29 cellular contexts compared by ENCODE assay signal in genomic region chr1:204556458-204557052, GRCh38. TPM values are rescaled to one million over a fixed set of nuclear protein-coding genes. Genes with fewer than 3 reads are reported as not detected.
DNase-seq lines count a peak whose midpoint lies in the region; ATAC-seq, FAIRE-seq and TF ChIP-seq lines count a peak whose summit lies in the region.
"Had no signal": no experiment of that assay in that cellular context is flagged by ENCODE, and none has a peak within 500 bp of the region (broad histone marks: within the 10 kb centered on the region; RNA-seq: fewer than 3 reads in every experiment).

No MANE protein-coding gene starts in this region.

- no peak overlapping the region for H2AFZ ChIP-seq in IMR-90 (replicated peaks; ENCODE audit: low read length, poor library complexity)

- H3K4ac ChIP-seq in IMR-90 (ENCODE audit: low read depth, low read length), result no peak overlapping the region

- H3K4me3 Mint-ChIP-seq in activated naive CD4-positive, alpha-beta T cell treated with anti-CD3 and anti-CD28 coated beads, Interleukin-2, amount 10 ng/mL, durations not matched to agents 7 days and 5 days, result no peak overlapping the region
- H3K4me3 Mint-ChIP-seq in nephron progenitor cell, result no peak overlapping the region
- H3K4me3 Mint-ChIP-seq: stimulated activated effector memory CD8-positive, alpha-beta T cell treated with anti-CD3 and anti-CD28 coated beads, Interleukin-12 subunit alpha, Interleukin-12 subunit beta, amount 100 ng/mL, for 72 hours had no signal

- H4K5ac ChIP-seq in IMR-90 (ENCODE audit: low read depth, low read length), result no peak overlapping the region

- H4K91ac ChIP-seq in IMR-90 (ENCODE audit: insufficient read depth, low read depth, low read length), result no peak overlapping the region

- dilution Hi-C loops in IMR-90 (cut with HindIII; ENCODE audit: low sequenced_read_pairs, unreplicated experiment), result no loop called here

- no peak overlapping the region for H2BK20ac ChIP-seq in IMR-90 (ENCODE audit: low read depth, low read length)

- H3K4me2 ChIP-seq in IMR-90 (ENCODE audit: low read depth, low read length), result no peak overlapping the region

- peak; percentile 34 for DNase-seq in activated naive CD4-positive, alpha-beta T cell treated with anti-CD3 and anti-CD28 coated beads, Interleukin-2, amount 10 ng/mL, durations not matched to agents 7 days and 5 days
- no peak for DNase-seq in activated naive CD4-positive, alpha-beta T cell (lab: John Stamatoyannopoulos, UW)
- DNase-seq in IMR-90, result peak; percentile 29
- no peak for DNase-seq in activated naive CD4-positive, alpha-beta T cell treated with anti-CD3 and anti-CD28 coated beads, Interleukin-2, amount 50 U/mL, for 72 hours (ENCODE audit: low spot score in 2 of 2)
- no peak for DNase-seq in nephron progenitor cell
- DNase-seq in testis, result no peak
- DNase-seq in H54 (ENCODE audit: insufficient read length, low spot score), result no peak
- DNase-seq: activated CD4-positive, alpha-beta T cell treated with anti-CD3 and anti-CD28 coated beads, Interleukin-2, amount 50 U/mL, for 4 hours; C1 segment of cervical spinal cord; effector memory CD4-positive, alpha-beta T cell; EL; erythroblast; Kasumi-1; NCI-H146; NCI-H2107; NCI-H446; NCI-H774; sigmoid colon; stimulated activated CD4-positive, alpha-beta T cell treated with anti-CD3 and anti-CD28 coated beads, Interleukin-4, amount 100 ng/mL, for 24 hours; substantia nigra had no signal

- H3K27me3 ChIP-seq in IMR-90 (ENCODE audit: control insufficient read depth, insufficient read depth, low read length), result no peaks in the 10 kb centered on the region
- no peaks in the 10 kb centered on the region for H3K27me3 ChIP-seq in testis
- H3K27me3 ChIP-seq: neutrophil, sigmoid colon had no signal

- H4K8ac ChIP-seq in IMR-90 (ENCODE audit: low read depth in 2 of 2, low read length in 2 of 2), result no peak overlapping the region

- peaks cover 48% of the 10 kb centered on the region for H3K36me3 Mint-ChIP-seq in activated naive CD4-positive, alpha-beta T cell treated with anti-CD3 and anti-CD28 coated beads, Interleukin-2, amount 10 ng/mL, durations not matched to agents 7 days and 5 days
- H3K36me3 Mint-ChIP-seq in activated naive CD4-positive, alpha-beta T cell treated with anti-CD3 and anti-CD28 coated beads, Interleukin-2, amount 50 U/mL, for 72 hours, result peaks cover 0 to 14% of the 10 kb centered on the region in 2 donors
- H3K36me3 Mint-ChIP-seq in nephron progenitor cell (ENCODE audit: low read depth), result peaks cover 39% of the 10 kb centered on the region

- H3K56ac ChIP-seq in IMR-90 (ENCODE audit: extremely low read depth, insufficient read depth, low read length), result no peak overlapping the region

- H3K18ac ChIP-seq in IMR-90 (ENCODE audit: low read depth, low read length), result no peak overlapping the region

- H3K36me3 ChIP-seq in IMR-90 (ENCODE audit: control insufficient read depth, insufficient read depth, low read length) (peaks cover 3% of the 10 kb centered on the region; the same call in 1 of the 2 replicates), testis (ENCODE audit: low read depth, missing control alignments) (no peaks in the 10 kb centered on the region)
- H3K36me3 ChIP-seq: prostate gland had no signal

- H2AK9ac ChIP-seq in IMR-90 (replicated peaks; ENCODE audit: low read depth, low read length, poor library complexity), result no peak overlapping the region

- H3K79me1 ChIP-seq in IMR-90 (ENCODE audit: low read depth in 1 of 2, low read length in 2 of 2), result peaks cover 3 to 8% of the 10 kb centered on the region in 2 experiments; a peak in 2 of 4 replicates

- H3K4me1 ChIP-seq in IMR-90 (ENCODE audit: control insufficient read depth, insufficient read depth, low read length), result peaks cover 11% of the 10 kb centered on the region
- H3K4me1 ChIP-seq in testis, result peaks cover 5% of the 10 kb centered on the region
- H3K4me1 ChIP-seq: prostate gland had no signal

- no peak overlapping the region for H3K4me3 ChIP-seq in IMR-90 (ENCODE audit: insufficient read depth, low read depth, low read length)
- no peak overlapping the region for H3K4me3 ChIP-seq in testis
- H3K4me3 ChIP-seq: coronary artery, GM12878, lung, prostate gland, sigmoid colon had no signal

- H3K27ac ChIP-seq in IMR-90 (ENCODE audit: insufficient read depth, low read length) (no peak overlapping the region), testis (no peak overlapping the region)
- H3K27ac ChIP-seq: coronary artery, neutrophil, prostate gland, sigmoid colon had no signal

- no peak overlapping the region; the same call in 2 of the 3 replicates for H2BK15ac ChIP-seq in IMR-90 (ENCODE audit: low read depth, low read length)

- POLR2A ChIA-PET in IMR-90 (lab: Charles Lee; ENCODE audit: unreplicated experiment), result no interaction called here

- peak overlapping the region; percentile 92 for H3K27ac Mint-ChIP-seq in activated naive CD4-positive, alpha-beta T cell treated with anti-CD3 and anti-CD28 coated beads, Interleukin-2, amount 10 ng/mL, durations not matched to agents 7 days and 5 days
- H3K27ac Mint-ChIP-seq in activated naive CD4-positive, alpha-beta T cell treated with anti-CD3 and anti-CD28 coated beads, Interleukin-2, amount 50 U/mL, for 72 hours, result peak overlapping the region; percentile 38 to 75
- peak overlapping the region; percentile 50 for H3K27ac Mint-ChIP-seq in nephron progenitor cell
- H3K27ac Mint-ChIP-seq: stimulated activated effector memory CD8-positive, alpha-beta T cell treated with anti-CD3 and anti-CD28 coated beads, Interleukin-12 subunit alpha, Interleukin-12 subunit beta, amount 100 ng/mL, for 72 hours had no signal

- TF ChIP-seq POLR2A in IMR-90 (IDR thresholded peaks at IDR 0.05; ENCODE audit: low read depth, low read length) (no peak), testis (IDR thresholded peaks at IDR 0.05) (no peak), H54 (IDR thresholded peaks at IDR 0.05; ENCODE audit: low read depth, low read length) (no peak)

- no peak overlapping the region for H3K14ac ChIP-seq in IMR-90 (replicated peaks; ENCODE audit: low read depth, low read length)

- no TSS peak for BruUV-seq in IMR-90 (replicated peaks; lab: Mats Ljungman, UMichigan)

- no peaks in the 10 kb centered on the region for H3K27me3 Mint-ChIP-seq in activated naive CD4-positive, alpha-beta T cell treated with anti-CD3 and anti-CD28 coated beads, Interleukin-2, amount 10 ng/mL, durations not matched to agents 7 days and 5 days
- H3K27me3 Mint-ChIP-seq in nephron progenitor cell (ENCODE audit: low read depth, poor library complexity), result peaks cover 4% of the 10 kb centered on the region

- TF ChIP-seq RAD21 in IMR-90 (IDR thresholded peaks at IDR 0.05; ENCODE audit: low read length), result no peak

- peaks cover 41% of the 10 kb centered on the region for H3K4me1 Mint-ChIP-seq in activated naive CD4-positive, alpha-beta T cell treated with anti-CD3 and anti-CD28 coated beads, Interleukin-2, amount 10 ng/mL, durations not matched to agents 7 days and 5 days
- H3K4me1 Mint-ChIP-seq in nephron progenitor cell, result peaks cover 6% of the 10 kb centered on the region

- H3K9me3 ChIP-seq in IMR-90 (ENCODE audit: control insufficient read depth, insufficient read depth, low read length), result no peaks in the 10 kb centered on the region
- no peaks in the 10 kb centered on the region for H3K9me3 ChIP-seq in testis
- H3K9me3 ChIP-seq: neutrophil, prostate gland, sigmoid colon had no signal

- H4K20me1 ChIP-seq in IMR-90 (ENCODE audit: insufficient read depth, low read length), result no peaks in the 10 kb centered on the region

- no peak overlapping the region for H2BK5ac ChIP-seq in IMR-90 (ENCODE audit: low read depth, low read length, poor library complexity, severe bottlenecking)

- H3K9me3 Mint-ChIP-seq in activated naive CD4-positive, alpha-beta T cell treated with anti-CD3 and anti-CD28 coated beads, Interleukin-2, amount 10 ng/mL, durations not matched to agents 7 days and 5 days, result no peaks in the 10 kb centered on the region
- no peaks in the 10 kb centered on the region for H3K9me3 Mint-ChIP-seq in activated naive CD4-positive, alpha-beta T cell treated with anti-CD3 and anti-CD28 coated beads, Interleukin-2, amount 50 U/mL, for 72 hours
- H3K9me3 Mint-ChIP-seq in nephron progenitor cell, result no peaks in the 10 kb centered on the region
- H3K9me3 Mint-ChIP-seq: stimulated activated effector memory CD8-positive, alpha-beta T cell treated with anti-CD3 and anti-CD28 coated beads, Interleukin-12 subunit alpha, Interleukin-12 subunit beta, amount 100 ng/mL, for 72 hours had no signal

- ATAC-seq in IMR-90 (ENCODE audit: low read depth), result no peak
- peak in 1 of 2 donors; percentile 22 for ATAC-seq in activated naive CD4-positive, alpha-beta T cell treated with anti-CD3 and anti-CD28 coated beads, Interleukin-2, amount 50 U/mL, for 72 hours
- ATAC-seq in HG02973 (IDR thresholded peaks at IDR 0.05; ENCODE audit: unreplicated experiment), result no peak
- ATAC-seq: GM12878; HCT116; stimulated activated effector memory CD8-positive, alpha-beta T cell treated with anti-CD3 and anti-CD28 coated beads, Interleukin-12 subunit alpha, Interleukin-12 subunit beta, amount 100 ng/mL, for 72 hours had no signal

- TF ChIP-seq CTCF in IMR-90 (conservative IDR thresholded peaks at IDR 0.05; ENCODE audit: low read depth, low read length) (no peak), nephron progenitor cell (IDR thresholded peaks at IDR 0.05) (no peak), testis (IDR thresholded peaks at IDR 0.05) (no peak)

- WGBS in IMR-90 (ENCODE audit: extremely low coverage in 2 of 2, insufficient read length in 1 of 2), 2 experiments, result no CpG with 5 or more reads among the region's 7 CpGs
- WGBS in testis, 2 donors, result 69 to 73% methylated on average over 7 of the region's 7 CpGs

- H3K23ac ChIP-seq in IMR-90 (ENCODE audit: low read depth, low read length), result no peak overlapping the region

- FAIRE-seq in H54 (lab: Jason Lieb, UNC), result no peak
- FAIRE-seq: astrocyte, GM12878 had no signal

- peaks cover 9% of the 10 kb centered on the region; the same call in 1 of the 2 replicates for H3K9me1 ChIP-seq in IMR-90 (ENCODE audit: insufficient read depth, low read length)

- intact Hi-C loops in IMR-90 (cut with micrococcal nuclease) (no loop called here), testis (cut with DNase I; ENCODE audit: low total_unique reads) (no loop called here)

- in situ Hi-C loops in IMR-90 (cut with MboI; ENCODE audit: low sequenced_read_pairs), result no loop called here

- CTCF ChIA-PET in activated naive CD4-positive, alpha-beta T cell treated with anti-CD3 and anti-CD28 coated beads, Interleukin-2, amount 10 ng/mL, durations not matched to agents 7 days and 5 days (lab: Charles Lee), result interaction anchor here (0.9 to 3.0 kb wide), 4 partner anchors 9 to 207 kb away, joined by 3 to 17 read pairs (median 4); no protein-coding TSS in a partner anchor
- CTCF ChIA-PET in IMR-90 (lab: Yijun Ruan, JAX), result interaction anchor here (0.6 kb wide), 1 partner anchor 21 kb away, joined by 3 read pairs; no protein-coding TSS in a partner anchor

- no peak overlapping the region for H3K9ac ChIP-seq in IMR-90 (ENCODE audit: low read depth, low read length)

- H2BK120ac ChIP-seq in IMR-90 (ENCODE audit: low read depth, low read length), result no peak overlapping the region

- no peak overlapping the region for H2AK5ac ChIP-seq in IMR-90 (ENCODE audit: low read depth, low read length)

RNA-seq across cellular contexts. Expression of gene MDM4, which starts 40.3 kb away (rescaled TPM):
- total RNA-seq in IMR-90 (2012; rRNA removed) (19.2 and 20.1 TPM in 2 replicates), testis (100 to 1,000 TPM in 1 of 2 donors, 10 to 100 TPM in 1; 96.2 to 110 TPM)
- polyA plus RNA-seq in IMR-90 (2012; rRNA removed) (3.7 and 7.4 TPM in 2 replicates), testis (ENCODE audit: insufficient read depth, low read depth, low replicate concordance) (43.3 TPM)
- polyA plus RNA-seq in IMR-90 (2012; cell fraction: cytosol; rRNA removed), result 0.76 and 1.6 TPM in 2 replicates
- 9.4 and 42.7 TPM in 2 replicates for polyA plus RNA-seq in IMR-90 (2012; cell fraction: nucleus; rRNA removed; ENCODE audit: low replicate concordance)
- 10 to 100 TPM; 87.2 to 97.9 TPM for total RNA-seq in activated naive CD4-positive, alpha-beta T cell treated with anti-CD3 and anti-CD28 coated beads, Interleukin-2, amount 50 U/mL, for 72 hours

Comparison
In these comparisons a context has a peak if more than half of its experiments do, and no peak if none do; other contexts are left out.
1. DNase-seq: peak in activated naive CD4-positive, alpha-beta T cell treated with anti-CD3 and anti-CD28 coated beads, Interleukin-2, amount 10 ng/mL, durations not matched to agents 7 days and 5 days (single experiment) and IMR-90 (single experiment); none in activated naive CD4-positive, alpha-beta T cell (0 of 4), activated naive CD4-positive, alpha-beta T cell treated with anti-CD3 and anti-CD28 coated beads, Interleukin-2, amount 50 U/mL, for 72 hours (0 of 2), nephron progenitor cell (single experiment), testis (single experiment) and H54 (single experiment).
2. Peak in every context shown above with its lines, with median percentiles within 50 percentile points of each other: H3K27ac Mint-ChIP-seq.